Comparison of ENCODE assay signal across 1 cellular context in the genomic region with DNA sequence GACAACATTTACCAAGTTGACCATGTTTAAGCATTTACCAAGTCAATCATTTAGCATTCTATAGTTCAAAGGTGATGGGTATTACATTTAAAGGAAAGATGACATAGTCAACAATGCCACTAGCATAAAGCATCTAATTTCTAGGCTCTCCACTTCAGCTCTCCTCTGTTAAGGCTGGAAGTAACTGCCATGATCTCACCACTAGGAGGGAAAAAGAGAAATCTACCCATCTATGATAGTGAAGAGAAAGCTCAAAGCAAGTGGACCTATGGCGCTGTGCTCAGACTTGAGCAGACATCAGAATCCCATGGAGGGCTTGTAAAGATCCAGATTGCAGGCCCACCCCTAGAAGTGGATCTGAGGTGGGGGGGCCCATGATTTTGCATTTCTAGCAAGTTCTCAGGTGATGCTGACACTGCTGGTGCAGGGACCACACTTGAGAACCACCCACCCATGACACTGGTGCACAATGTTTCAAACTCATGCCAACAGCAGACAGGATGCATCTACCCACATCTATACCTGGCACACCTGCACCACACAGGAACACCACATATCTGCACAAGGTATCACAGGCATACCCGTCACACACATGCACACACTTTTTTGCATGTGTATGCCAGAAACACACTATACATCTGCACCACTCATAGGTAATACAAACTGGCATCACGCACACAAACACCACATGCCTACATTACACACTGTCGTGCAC.
TF ChIP-seq lines count a peak whose summit lies in the region.

No MANE protein-coding gene starts in this region.

TF ChIP-seq in H1, 55 proteins besides CTCF, POLR2A, EP300 and RAD21:
- TF ChIP-seq SUZ12 (IDR thresholded peaks at IDR 0.05; ENCODE audit: low read length) (no peak), TBP (IDR thresholded peaks at IDR 0.05; ENCODE audit: low read depth, low read length) (no peak), JUN (IDR thresholded peaks at IDR 0.05; ENCODE audit: low read depth, low read length) (no peak), SRF (IDR thresholded peaks at IDR 0.05; ENCODE audit: low read depth, low read length) (no peak), KDM5A (IDR thresholded peaks at IDR 0.05; ENCODE audit: low read length) (no peak), CHD2 (IDR thresholded peaks at IDR 0.05; ENCODE audit: low read length) (no peak)
